Comparison of ENCODE assay signal across 10 cellular contexts in genomic region chr17:83198366-83199341, GRCh38.
DNase-seq lines count a peak whose midpoint lies in the region; ATAC-seq lines count a peak whose summit lies in the region.
"Had no signal": no experiment of that assay in that cellular context is flagged by ENCODE, and none has a peak within 500 bp of the region (broad histone marks: within the 10 kb centered on the region; RNA-seq: fewer than 3 reads in every experiment).

No MANE protein-coding gene starts in this region.

- POLR2A ChIA-PET in activated CD4-positive, alpha-beta memory T cell treated with anti-CD3 and anti-CD28 coated beads for 36 hours (lab: Charles Lee): interaction anchor here (2.5 to 2.7 kb wide), 2 partner anchors 115 to 119 kb away, joined by 10 to 11 read pairs; partner anchors contain the start of gene METRNL

- no peaks in the 10 kb centered on the region for H3K36me3 Mint-ChIP-seq in activated CD4-positive, alpha-beta memory T cell treated with anti-CD3 and anti-CD28 coated beads for 36 hours
- no peaks in the 10 kb centered on the region for H3K36me3 Mint-ChIP-seq in stimulated activated memory B cell treated with anti-CD40 and anti-IgM and Interleukin-4, amounts not matched to agents 10 μg/mL and 1 μg/mL and 100 μg/mL, for 72 hours

- CTCF ChIA-PET in activated CD4-positive, alpha-beta memory T cell treated with anti-CD3 and anti-CD28 coated beads for 36 hours (lab: Charles Lee): interaction anchor here (0.6 to 2.7 kb wide), 2 partner anchors 115 to 367 kb away, joined by 4 to 9 read pairs; no protein-coding TSS in a partner anchor

- no peak for ATAC-seq in left cardiac atrium
- no peak for ATAC-seq in stimulated activated memory B cell treated with anti-CD40 and anti-IgM and Interleukin-4, amounts not matched to agents 10 μg/mL and 1 μg/mL and 100 μg/mL, for 72 hours

- H3K9me3 Mint-ChIP-seq in activated CD4-positive, alpha-beta memory T cell treated with anti-CD3 and anti-CD28 coated beads for 36 hours: no peaks in the 10 kb centered on the region
- no peaks in the 10 kb centered on the region for H3K9me3 Mint-ChIP-seq in stimulated activated memory B cell treated with anti-CD40 and anti-IgM and Interleukin-4, amounts not matched to agents 10 μg/mL and 1 μg/mL and 100 μg/mL, for 72 hours

- intact Hi-C loops in activated CD4-positive, alpha-beta memory T cell treated with anti-CD3 and anti-CD28 coated beads for 36 hours (cut with micrococcal nuclease): no loop called here
- intact Hi-C loops in left cardiac atrium (cut with DNase I): no loop called here

- DNase-seq in NCI-H187 treated with DMSO at 0.1 percent for 48 hours (lab: John Stamatoyannopoulos, UW): peak; percentile 52
- no peak for DNase-seq in NCI-H187 (lab: John Stamatoyannopoulos, UW)
- no peak for DNase-seq in activated CD4-positive, alpha-beta memory T cell treated with anti-CD3 and anti-CD28 coated beads for 36 hours
- peak; percentile 19 for DNase-seq in left cardiac atrium
- no peak for DNase-seq in cerebellar cortex (ENCODE audit: low spot score)
- no peak for DNase-seq in NCI-H524 (lab: John Stamatoyannopoulos, UW)
- no peak for DNase-seq in UCSD-AML1 (lab: John Stamatoyannopoulos, UW; ENCODE audit: unreplicated experiment)
- DNase-seq: SHP77 had no signal

- peak overlapping the region; percentile 98 for H3K27ac Mint-ChIP-seq in activated CD4-positive, alpha-beta memory T cell treated with anti-CD3 and anti-CD28 coated beads for 36 hours
- H3K27ac Mint-ChIP-seq in stimulated activated memory B cell treated with anti-CD40 and anti-IgM and Interleukin-4, amounts not matched to agents 10 μg/mL and 1 μg/mL and 100 μg/mL, for 72 hours: peak overlapping the region; percentile 96
- H3K27ac Mint-ChIP-seq: progenitor cell of endocrine pancreas had no signal

- H3K27me3 Mint-ChIP-seq in activated CD4-positive, alpha-beta memory T cell treated with anti-CD3 and anti-CD28 coated beads for 36 hours: no peaks in the 10 kb centered on the region
- no peaks in the 10 kb centered on the region for H3K27me3 Mint-ChIP-seq in stimulated activated memory B cell treated with anti-CD40 and anti-IgM and Interleukin-4, amounts not matched to agents 10 μg/mL and 1 μg/mL and 100 μg/mL, for 72 hours
- H3K27me3 Mint-ChIP-seq: progenitor cell of endocrine pancreas had no signal

- peak overlapping the region; percentile 56 for H3K4me3 Mint-ChIP-seq in activated CD4-positive, alpha-beta memory T cell treated with anti-CD3 and anti-CD28 coated beads for 36 hours
- H3K4me3 Mint-ChIP-seq in stimulated activated memory B cell treated with anti-CD40 and anti-IgM and Interleukin-4, amounts not matched to agents 10 μg/mL and 1 μg/mL and 100 μg/mL, for 72 hours: peak overlapping the region; percentile 73

- peaks cover 43% of the 10 kb centered on the region for H3K4me1 Mint-ChIP-seq in activated CD4-positive, alpha-beta memory T cell treated with anti-CD3 and anti-CD28 coated beads for 36 hours (ENCODE audit: low read depth)
- H3K4me1 Mint-ChIP-seq in stimulated activated memory B cell treated with anti-CD40 and anti-IgM and Interleukin-4, amounts not matched to agents 10 μg/mL and 1 μg/mL and 100 μg/mL, for 72 hours: peaks cover 48% of the 10 kb centered on the region

Comparison
In these comparisons a context has a peak if more than half of its experiments do, and no peak if none do; other contexts are left out.
1. DNase-seq: peak in NCI-H187 treated with DMSO at 0.1 percent for 48 hours (single experiment) and left cardiac atrium (single experiment); none in NCI-H187 (0 of 2), activated CD4-positive, alpha-beta memory T cell treated with anti-CD3 and anti-CD28 coated beads for 36 hours (single experiment), cerebellar cortex (single experiment), NCI-H524 (0 of 2) and UCSD-AML1 (single experiment).